ENCODE assay signal across 1 cellular context in the genomic region with DNA sequence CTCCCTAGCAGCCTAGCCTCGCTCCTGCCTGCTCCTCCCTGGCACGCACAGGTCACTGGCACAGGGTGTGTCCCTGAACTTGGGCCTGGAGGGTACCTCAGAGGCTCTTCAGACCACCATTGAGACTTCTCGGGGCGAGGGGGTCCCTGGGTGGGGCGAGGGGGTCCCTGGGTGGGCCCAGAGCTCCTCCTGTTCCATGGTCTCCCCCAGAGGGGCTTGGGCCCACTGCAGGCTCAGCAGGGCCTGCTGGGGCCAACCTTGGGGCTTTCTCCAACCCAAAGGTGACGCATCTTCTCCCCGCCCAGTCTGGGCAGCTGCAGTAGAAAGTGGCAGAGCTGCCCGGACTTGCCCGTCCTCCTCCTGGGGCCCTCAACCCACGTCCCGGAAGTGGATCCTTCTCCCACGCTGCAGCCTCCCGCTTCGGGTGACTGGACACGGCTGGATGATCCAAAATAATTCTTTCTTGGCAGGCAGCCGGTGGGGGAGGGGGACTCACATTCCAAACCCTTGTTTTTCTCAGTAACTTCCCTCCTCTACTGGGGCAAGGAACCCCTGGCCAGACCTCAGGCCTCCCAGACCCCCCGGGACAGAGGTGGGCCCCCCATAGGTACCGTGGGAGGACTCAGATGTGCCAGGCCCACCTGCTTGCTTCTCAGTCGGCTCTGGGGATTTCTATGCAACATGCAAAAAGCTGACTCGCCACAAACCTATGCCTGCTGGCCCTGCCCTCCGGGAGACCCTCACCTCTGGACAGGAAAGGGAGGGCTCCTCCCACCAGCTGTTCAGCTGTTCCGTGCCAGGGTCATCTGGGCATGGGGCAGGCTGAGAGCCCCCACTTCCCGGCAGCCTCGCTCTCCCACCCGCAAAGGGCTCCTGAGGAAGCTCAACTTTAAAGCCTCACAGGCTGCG.
A peak's percentile ranks its signal among the peaks of the same experiment; 100 is the strongest.
TF ChIP-seq lines count a peak whose summit lies in the region.

No MANE protein-coding gene starts in this region.

TF ChIP-seq in HepG2, 621 proteins besides CTCF, POLR2A, EP300 and RAD21 (continued from another document):
- TF ChIP-seq SRY (CRISPR knock-in tag; IDR thresholded peaks at IDR 0.05) (0 out of 2 replicates have a peak, but pooled peaks have one; percentile 17), ZNF12 (CRISPR knock-in tag; IDR thresholded peaks at IDR 0.05) (no peak), CENPX (CRISPR knock-in tag; IDR thresholded peaks at IDR 0.05) (no peak), TAF1 (CRISPR knock-in tag; IDR thresholded peaks at IDR 0.05) (peak; percentile 56), ZKSCAN8 (CRISPR knock-in tag; IDR thresholded peaks at IDR 0.05; ENCODE audit: borderline replicate concordance) (no peak), MBD4 (IDR thresholded peaks at IDR 0.05; ENCODE audit: borderline replicate concordance, low read length) (no peak), ZNF552 (CRISPR knock-in tag; IDR thresholded peaks at IDR 0.05; ENCODE audit: borderline replicate concordance) (no peak), MLXIP (CRISPR knock-in tag; IDR thresholded peaks at IDR 0.05; ENCODE audit: borderline replicate concordance) (no peak), CBFB (CRISPR knock-in tag; IDR thresholded peaks at IDR 0.05) (no peak), JUND (CRISPR knock-in tag; IDR thresholded peaks at IDR 0.05) (no peak), ZNF296 (CRISPR knock-in tag; conservative IDR thresholded peaks at IDR 0.05) (no peak)
- TF ChIP-seq, protein P1, sequence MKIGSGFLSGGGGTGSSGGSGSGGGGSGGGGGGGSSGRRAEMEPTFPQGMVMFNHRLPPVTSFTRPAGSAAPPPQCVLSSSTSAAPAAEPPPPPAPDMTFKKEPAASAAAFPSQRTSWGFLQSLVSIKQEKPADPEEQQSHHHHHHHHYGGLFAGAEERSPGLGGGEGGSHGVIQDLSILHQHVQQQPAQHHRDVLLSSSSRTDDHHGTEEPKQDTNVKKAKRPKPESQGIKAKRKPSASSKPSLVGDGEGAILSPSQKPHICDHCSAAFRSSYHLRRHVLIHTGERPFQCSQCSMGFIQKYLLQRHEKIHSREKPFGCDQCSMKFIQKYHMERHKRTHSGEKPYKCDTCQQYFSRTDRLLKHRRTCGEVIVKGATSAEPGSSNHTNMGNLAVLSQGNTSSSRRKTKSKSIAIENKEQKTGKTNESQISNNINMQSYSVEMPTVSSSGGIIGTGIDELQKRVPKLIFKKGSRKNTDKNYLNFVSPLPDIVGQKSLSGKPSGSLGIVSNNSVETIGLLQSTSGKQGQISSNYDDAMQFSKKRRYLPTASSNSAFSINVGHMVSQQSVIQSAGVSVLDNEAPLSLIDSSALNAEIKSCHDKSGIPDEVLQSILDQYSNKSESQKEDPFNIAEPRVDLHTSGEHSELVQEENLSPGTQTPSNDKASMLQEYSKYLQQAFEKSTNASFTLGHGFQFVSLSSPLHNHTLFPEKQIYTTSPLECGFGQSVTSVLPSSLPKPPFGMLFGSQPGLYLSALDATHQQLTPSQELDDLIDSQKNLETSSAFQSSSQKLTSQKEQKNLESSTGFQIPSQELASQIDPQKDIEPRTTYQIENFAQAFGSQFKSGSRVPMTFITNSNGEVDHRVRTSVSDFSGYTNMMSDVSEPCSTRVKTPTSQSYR (CRISPR knock-in tag; IDR thresholded peaks at IDR 0.05; ENCODE audit: borderline replicate concordance), result peak; percentile 78; the same call in 1 of the 2 replicates
